8 cellular contexts compared by ENCODE assay signal in genomic region chr10:3452683-3453388, GRCh38.
DNase-seq lines count a peak whose midpoint lies in the region; ATAC-seq and TF ChIP-seq lines count a peak whose summit lies in the region.

No MANE protein-coding gene starts in this region.

- no peak overlapping the region for H3K9ac ChIP-seq in mesendoderm (ENCODE audit: low read length)

- H3K79me1 ChIP-seq in mesendoderm (ENCODE audit: low read length): no peaks in the 10 kb centered on the region

- peaks cover 4% of the 10 kb centered on the region for H3K9me3 Mint-ChIP-seq in activated CD4-positive, alpha-beta memory T cell treated with anti-CD3 and anti-CD28 coated beads, Interleukin-2, amount 10 ng/mL, durations not matched to agents 7 days and 5 days
- no peaks in the 10 kb centered on the region for H3K9me3 Mint-ChIP-seq in activated CD4-positive, alpha-beta memory T cell treated with anti-CD3 and anti-CD28 coated beads for 36 hours

- no peak overlapping the region for H3K4ac ChIP-seq in mesendoderm (ENCODE audit: low read depth, low read length)

- H3K4me1 ChIP-seq in mesendoderm (ENCODE audit: control insufficient read depth, low read depth, low read length) (peaks cover 6% of the 10 kb centered on the region), uterus (no peaks in the 10 kb centered on the region)

- H3K4me3 Mint-ChIP-seq in activated CD4-positive, alpha-beta memory T cell treated with anti-CD3 and anti-CD28 coated beads, Interleukin-2, amount 10 ng/mL, durations not matched to agents 7 days and 5 days: no peak overlapping the region
- no peak overlapping the region for H3K4me3 Mint-ChIP-seq in activated CD4-positive, alpha-beta memory T cell treated with anti-CD3 and anti-CD28 coated beads for 36 hours

- H3K36me3 Mint-ChIP-seq in activated CD4-positive, alpha-beta memory T cell treated with anti-CD3 and anti-CD28 coated beads, Interleukin-2, amount 10 ng/mL, durations not matched to agents 7 days and 5 days (ENCODE audit: low read depth): no peaks in the 10 kb centered on the region
- no peaks in the 10 kb centered on the region for H3K36me3 Mint-ChIP-seq in activated CD4-positive, alpha-beta memory T cell treated with anti-CD3 and anti-CD28 coated beads for 36 hours

- H2BK120ac ChIP-seq in mesendoderm (ENCODE audit: low read depth, low read length): no peak overlapping the region

- H3K4me2 ChIP-seq in mesendoderm (ENCODE audit: low read length): no peak overlapping the region

- H3K36me3 ChIP-seq in mesendoderm (ENCODE audit: control insufficient read depth, insufficient read depth, low read length) (no peaks in the 10 kb centered on the region), uterus (no peaks in the 10 kb centered on the region)

- H2AK5ac ChIP-seq in mesendoderm (ENCODE audit: low read length): no peak overlapping the region

- ATAC-seq in HG03045 (IDR thresholded peaks at IDR 0.05; ENCODE audit: unreplicated experiment): no peak

- no peak overlapping the region for H3K23ac ChIP-seq in mesendoderm (ENCODE audit: low read length)

- no peak overlapping the region for H2BK5ac ChIP-seq in mesendoderm (ENCODE audit: low read length)

- TF ChIP-seq POLR2A in uterus (IDR thresholded peaks at IDR 0.05): no peak

- H3K4me3 ChIP-seq in mesendoderm (ENCODE audit: low read length): no peak overlapping the region
- no peak overlapping the region for H3K4me3 ChIP-seq in uterus

- TF ChIP-seq CTCF in uterus (IDR thresholded peaks at IDR 0.05): no peak

- peak overlapping the region; percentile 47 for H3K27ac Mint-ChIP-seq in activated CD4-positive, alpha-beta memory T cell treated with anti-CD3 and anti-CD28 coated beads, Interleukin-2, amount 10 ng/mL, durations not matched to agents 7 days and 5 days
- no peak overlapping the region for H3K27ac Mint-ChIP-seq in activated CD4-positive, alpha-beta memory T cell treated with anti-CD3 and anti-CD28 coated beads for 36 hours

- H3K4me1 Mint-ChIP-seq in activated CD4-positive, alpha-beta memory T cell treated with anti-CD3 and anti-CD28 coated beads, Interleukin-2, amount 10 ng/mL, durations not matched to agents 7 days and 5 days: peaks cover 36% of the 10 kb centered on the region
- peaks cover 34% of the 10 kb centered on the region for H3K4me1 Mint-ChIP-seq in activated CD4-positive, alpha-beta memory T cell treated with anti-CD3 and anti-CD28 coated beads for 36 hours (ENCODE audit: low read depth)

- intact Hi-C loops in activated CD4-positive, alpha-beta memory T cell treated with anti-CD3 and anti-CD28 coated beads for 36 hours (cut with micrococcal nuclease): no loop called here
- intact Hi-C loops in uterus (cut with DNase I; ENCODE audit: low total_unique reads): no loop called here

- H3K9me3 ChIP-seq in uterus: no peaks in the 10 kb centered on the region

- no peak overlapping the region for H4K8ac ChIP-seq in mesendoderm (ENCODE audit: low read depth, low read length)

- no peak overlapping the region for H3K27ac ChIP-seq in mesendoderm (ENCODE audit: low read depth, low read length)
- H3K27ac ChIP-seq in uterus: peak overlapping the region; percentile 74 to 75

- H4K5ac ChIP-seq in mesendoderm (ENCODE audit: low read length): no peak overlapping the region

- H3K56ac ChIP-seq in mesendoderm (ENCODE audit: low read length): no peak overlapping the region

- CTCF ChIA-PET in activated CD4-positive, alpha-beta memory T cell treated with anti-CD3 and anti-CD28 coated beads, Interleukin-2, amount 10 ng/mL, durations not matched to agents 7 days and 5 days (lab: Charles Lee): no interaction called here
- CTCF ChIA-PET in activated CD4-positive, alpha-beta memory T cell treated with anti-CD3 and anti-CD28 coated beads for 36 hours (lab: Charles Lee): no interaction called here

- no peak for DNase-seq in activated CD4-positive, alpha-beta memory T cell treated with anti-CD3 and anti-CD28 coated beads, Interleukin-2, amount 10 ng/mL, durations not matched to agents 7 days and 5 days
- DNase-seq in activated CD4-positive, alpha-beta memory T cell treated with anti-CD3 and anti-CD28 coated beads for 36 hours: no peak
- DNase-seq in ecto neural progenitor cell (ENCODE audit: low spot score): peak; percentile 6
- peak; percentile 86 for DNase-seq in mesendoderm
- no peak for DNase-seq in uterus
- no peak for DNase-seq in mesenteric fat pad (ENCODE audit: low spot score)
- no peak for DNase-seq in SHP77 (lab: John Stamatoyannopoulos, UW)

- POLR2A ChIA-PET in activated CD4-positive, alpha-beta memory T cell treated with anti-CD3 and anti-CD28 coated beads, Interleukin-2, amount 10 ng/mL, durations not matched to agents 7 days and 5 days (lab: Charles Lee): no interaction called here
- POLR2A ChIA-PET in activated CD4-positive, alpha-beta memory T cell treated with anti-CD3 and anti-CD28 coated beads for 36 hours (lab: Charles Lee): no interaction called here

- H3K79me2 ChIP-seq in mesendoderm (ENCODE audit: control insufficient read depth, insufficient read depth, low read length): no peaks in the 10 kb centered on the region

- no CpG with 5 or more reads among the region's 7 CpGs for WGBS in mesendoderm (ENCODE audit: extremely low coverage, insufficient coverage, low lambda C conversion rate)

- H3K27me3 Mint-ChIP-seq in activated CD4-positive, alpha-beta memory T cell treated with anti-CD3 and anti-CD28 coated beads, Interleukin-2, amount 10 ng/mL, durations not matched to agents 7 days and 5 days: peaks cover 23% of the 10 kb centered on the region
- peaks cover 3% of the 10 kb centered on the region for H3K27me3 Mint-ChIP-seq in activated CD4-positive, alpha-beta memory T cell treated with anti-CD3 and anti-CD28 coated beads for 36 hours

- no peaks in the 10 kb centered on the region for H3K27me3 ChIP-seq in mesendoderm (ENCODE audit: insufficient read depth, low read length, poor library complexity)
- no peaks in the 10 kb centered on the region for H3K27me3 ChIP-seq in uterus

- no peak overlapping the region for H2BK15ac ChIP-seq in mesendoderm (replicated peaks; ENCODE audit: low read depth)

- H3K18ac ChIP-seq in mesendoderm (ENCODE audit: low read length): no peak overlapping the region

Comparison
In these comparisons a context has a peak if more than half of its experiments do, and no peak if none do; other contexts are left out.
1. DNase-seq: peak in ecto neural progenitor cell (single experiment) and mesendoderm (single experiment); none in activated CD4-positive, alpha-beta memory T cell treated with anti-CD3 and anti-CD28 coated beads, Interleukin-2, amount 10 ng/mL, durations not matched to agents 7 days and 5 days (single experiment), activated CD4-positive, alpha-beta memory T cell treated with anti-CD3 and anti-CD28 coated beads for 36 hours (single experiment), uterus (0 of 2), mesenteric fat pad (single experiment) and SHP77 (0 of 2).